In genomic region chr9:699396-699795, GRCh38 we compare ENCODE assay signal across 1 cellular context.
TF ChIP-seq lines count a peak whose summit lies in the region.

No MANE protein-coding gene starts in this region.

TF ChIP-seq in WTC11, 78 proteins besides CTCF, POLR2A, EP300 and RAD21 (continued from another document):
- TF ChIP-seq, protein P1, sequence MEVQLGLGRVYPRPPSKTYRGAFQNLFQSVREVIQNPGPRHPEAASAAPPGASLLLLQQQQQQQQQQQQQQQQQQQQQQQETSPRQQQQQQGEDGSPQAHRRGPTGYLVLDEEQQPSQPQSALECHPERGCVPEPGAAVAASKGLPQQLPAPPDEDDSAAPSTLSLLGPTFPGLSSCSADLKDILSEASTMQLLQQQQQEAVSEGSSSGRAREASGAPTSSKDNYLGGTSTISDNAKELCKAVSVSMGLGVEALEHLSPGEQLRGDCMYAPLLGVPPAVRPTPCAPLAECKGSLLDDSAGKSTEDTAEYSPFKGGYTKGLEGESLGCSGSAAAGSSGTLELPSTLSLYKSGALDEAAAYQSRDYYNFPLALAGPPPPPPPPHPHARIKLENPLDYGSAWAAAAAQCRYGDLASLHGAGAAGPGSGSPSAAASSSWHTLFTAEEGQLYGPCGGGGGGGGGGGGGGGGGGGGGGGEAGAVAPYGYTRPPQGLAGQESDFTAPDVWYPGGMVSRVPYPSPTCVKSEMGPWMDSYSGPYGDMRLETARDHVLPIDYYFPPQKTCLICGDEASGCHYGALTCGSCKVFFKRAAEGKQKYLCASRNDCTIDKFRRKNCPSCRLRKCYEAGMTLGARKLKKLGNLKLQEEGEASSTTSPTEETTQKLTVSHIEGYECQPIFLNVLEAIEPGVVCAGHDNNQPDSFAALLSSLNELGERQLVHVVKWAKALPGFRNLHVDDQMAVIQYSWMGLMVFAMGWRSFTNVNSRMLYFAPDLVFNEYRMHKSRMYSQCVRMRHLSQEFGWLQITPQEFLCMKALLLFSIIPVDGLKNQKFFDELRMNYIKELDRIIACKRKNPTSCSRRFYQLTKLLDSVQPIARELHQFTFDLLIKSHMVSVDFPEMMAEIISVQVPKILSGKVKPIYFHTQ (CRISPR knock-in tag; IDR thresholded peaks at IDR 0.05), result no peak
- TF ChIP-seq ZNF317 (CRISPR knock-in tag; IDR thresholded peaks at IDR 0.05; ENCODE audit: borderline replicate concordance, low read depth) (no peak), SP1 (CRISPR knock-in tag; conservative IDR thresholded peaks at IDR 0.05) (no peak), TEAD4 (CRISPR knock-in tag; IDR thresholded peaks at IDR 0.05) (no peak), NR3C1 (CRISPR knock-in tag; conservative IDR thresholded peaks at IDR 0.05; ENCODE audit: low read depth) (no peak), ZNF121 (CRISPR knock-in tag; IDR thresholded peaks at IDR 0.05) (no peak), NFATC4 (CRISPR knock-in tag; IDR thresholded peaks at IDR 0.05) (no peak), OVOL2 (CRISPR knock-in tag; IDR thresholded peaks at IDR 0.05; ENCODE audit: borderline replicate concordance) (no peak), ZNF138 (CRISPR knock-in tag; conservative IDR thresholded peaks at IDR 0.05) (no peak), TP53 (CRISPR knock-in tag; IDR thresholded peaks at IDR 0.05) (no peak)
- TF ChIP-seq, protein P2, sequence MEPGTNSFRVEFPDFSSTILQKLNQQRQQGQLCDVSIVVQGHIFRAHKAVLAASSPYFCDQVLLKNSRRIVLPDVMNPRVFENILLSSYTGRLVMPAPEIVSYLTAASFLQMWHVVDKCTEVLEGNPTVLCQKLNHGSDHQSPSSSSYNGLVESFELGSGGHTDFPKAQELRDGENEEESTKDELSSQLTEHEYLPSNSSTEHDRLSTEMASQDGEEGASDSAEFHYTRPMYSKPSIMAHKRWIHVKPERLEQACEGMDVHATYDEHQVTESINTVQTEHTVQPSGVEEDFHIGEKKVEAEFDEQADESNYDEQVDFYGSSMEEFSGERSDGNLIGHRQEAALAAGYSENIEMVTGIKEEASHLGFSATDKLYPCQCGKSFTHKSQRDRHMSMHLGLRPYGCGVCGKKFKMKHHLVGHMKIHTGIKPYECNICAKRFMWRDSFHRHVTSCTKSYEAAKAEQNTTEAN (CRISPR knock-in tag; IDR thresholded peaks at IDR 0.05), result no peak
- TF ChIP-seq, protein P3, sequence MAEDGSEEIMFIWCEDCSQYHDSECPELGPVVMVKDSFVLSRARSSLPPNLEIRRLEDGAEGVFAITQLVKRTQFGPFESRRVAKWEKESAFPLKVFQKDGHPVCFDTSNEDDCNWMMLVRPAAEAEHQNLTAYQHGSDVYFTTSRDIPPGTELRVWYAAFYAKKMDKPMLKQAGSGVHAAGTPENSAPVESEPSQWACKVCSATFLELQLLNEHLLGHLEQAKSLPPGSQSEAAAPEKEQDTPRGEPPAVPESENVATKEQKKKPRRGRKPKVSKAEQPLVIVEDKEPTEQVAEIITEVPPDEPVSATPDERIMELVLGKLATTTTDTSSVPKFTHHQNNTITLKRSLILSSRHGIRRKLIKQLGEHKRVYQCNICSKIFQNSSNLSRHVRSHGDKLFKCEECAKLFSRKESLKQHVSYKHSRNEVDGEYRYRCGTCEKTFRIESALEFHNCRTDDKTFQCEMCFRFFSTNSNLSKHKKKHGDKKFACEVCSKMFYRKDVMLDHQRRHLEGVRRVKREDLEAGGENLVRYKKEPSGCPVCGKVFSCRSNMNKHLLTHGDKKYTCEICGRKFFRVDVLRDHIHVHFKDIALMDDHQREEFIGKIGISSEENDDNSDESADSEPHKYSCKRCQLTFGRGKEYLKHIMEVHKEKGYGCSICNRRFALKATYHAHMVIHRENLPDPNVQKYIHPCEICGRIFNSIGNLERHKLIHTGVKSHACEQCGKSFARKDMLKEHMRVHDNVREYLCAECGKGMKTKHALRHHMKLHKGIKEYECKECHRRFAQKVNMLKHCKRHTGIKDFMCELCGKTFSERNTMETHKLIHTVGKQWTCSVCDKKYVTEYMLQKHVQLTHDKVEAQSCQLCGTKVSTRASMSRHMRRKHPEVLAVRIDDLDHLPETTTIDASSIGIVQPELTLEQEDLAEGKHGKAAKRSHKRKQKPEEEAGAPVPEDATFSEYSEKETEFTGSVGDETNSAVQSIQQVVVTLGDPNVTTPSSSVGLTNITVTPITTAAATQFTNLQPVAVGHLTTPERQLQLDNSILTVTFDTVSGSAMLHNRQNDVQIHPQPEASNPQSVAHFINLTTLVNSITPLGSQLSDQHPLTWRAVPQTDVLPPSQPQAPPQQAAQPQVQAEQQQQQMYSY (CRISPR knock-in tag; IDR thresholded peaks at IDR 0.05), result no peak
TF ChIP-seq in WTC11: peak in this region for 0.
